ENCODE assay signal across 25 cellular contexts in the genomic region with DNA sequence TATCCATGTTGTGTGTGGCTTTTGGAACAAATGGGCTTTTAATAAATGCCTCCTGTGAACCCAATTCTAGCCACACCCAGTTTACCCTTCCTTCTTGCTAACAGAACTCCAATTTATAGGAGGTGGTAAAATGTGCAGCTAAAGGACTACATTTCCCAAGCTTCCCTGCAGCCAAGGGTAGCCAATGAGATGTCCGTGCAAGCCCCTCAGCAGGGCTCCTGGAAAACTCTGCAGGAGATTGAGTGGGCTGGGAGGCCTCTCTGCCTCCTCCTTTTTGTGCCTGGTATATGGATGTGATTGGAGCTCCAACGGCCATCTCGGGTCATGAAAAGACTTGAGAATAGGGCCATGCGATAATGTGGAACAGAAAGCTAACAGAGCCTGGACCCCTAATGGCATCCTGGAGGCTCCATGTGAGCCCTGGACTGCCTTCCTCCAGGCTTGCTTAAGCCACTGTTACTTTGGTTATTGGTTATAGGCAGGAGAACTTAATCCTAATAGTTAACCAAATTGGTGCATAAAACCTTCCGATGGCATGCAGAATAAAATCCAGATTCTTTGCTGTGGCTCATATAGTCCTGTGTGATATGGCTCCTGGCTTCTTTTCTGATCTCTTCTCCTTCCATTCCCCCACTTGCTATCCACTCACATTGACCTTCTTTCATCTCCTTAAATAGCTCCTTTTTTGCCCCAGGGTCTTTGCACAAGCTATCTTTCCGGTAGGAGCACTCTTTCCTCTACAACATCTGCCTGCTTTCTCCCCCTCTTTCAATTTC.
DNase-seq lines count a peak whose midpoint lies in the region; ATAC-seq and TF ChIP-seq lines count a peak whose summit lies in the region.
"Had no signal": no experiment of that assay in that cellular context is flagged by ENCODE, and none has a peak within 500 bp of the region (broad histone marks: within the 10 kb centered on the region; RNA-seq: fewer than 3 reads in every experiment).

No MANE protein-coding gene starts in this region.

- DNase-seq in A673 (ENCODE audit: low spot score) (peak; percentile 57), GM23338 (ENCODE audit: low spot score) (peak; percentile 64), SK-MEL-5 (ENCODE audit: low read depth, low spot score) (peak; percentile 14), left kidney (ENCODE audit: low read depth, low spot score) (peak; percentile 63), MM.1S (no peak), DMS53 treated with DMSO at 0.1 percent for 48 hours (lab: John Stamatoyannopoulos, UW; ENCODE audit: unreplicated experiment) (no peak), NCI-H524 treated with DMSO at 0.1 percent for 48 hours (lab: John Stamatoyannopoulos, UW) (no peak)
- DNase-seq: activated CD4-positive, alpha-beta T cell treated with anti-CD3 and anti-CD28 coated beads, Interleukin-2, amount 10 ng/mL, durations not matched to agents 24 days and 14 days; Calu3; cortex of kidney; esophagus squamous epithelium; gastrocnemius medialis; lower lobe of right lung; MG63; mucosa of descending colon; NCI-H446 treated with DMSO at 0.1 percent for 48 hours had no signal

- H3K9me2 ChIP-seq in GM23338 (ENCODE audit: insufficient read depth) (no peaks in the 10 kb centered on the region; the same call in 1 of the 2 replicates), MM.1S (replicated peaks; ENCODE audit: insufficient read depth, low read length) (no peaks in the 10 kb centered on the region)

- no peak overlapping the region for H3K4me2 ChIP-seq in GM23338
- no peak overlapping the region for H3K4me2 ChIP-seq in MM.1S (ENCODE audit: low read depth, low read length)
- H3K4me2 ChIP-seq: hepatocyte had no signal

- H3K4me1 Mint-ChIP-seq in GM23338 = peaks cover 10% of the 10 kb centered on the region; the same call in 2 of the 3 replicates

- H3K36me3 ChIP-seq in A673 (ENCODE audit: insufficient read depth, low read length, poor library complexity, severe bottlenecking) = no peaks in the 10 kb centered on the region
- no peaks in the 10 kb centered on the region for H3K36me3 ChIP-seq in GM23338 (ENCODE audit: insufficient read depth)
- no peaks in the 10 kb centered on the region for H3K36me3 ChIP-seq in MM.1S (replicated peaks; ENCODE audit: insufficient read depth, low read length)
- H3K36me3 ChIP-seq: esophagus squamous epithelium, gastrocnemius medialis, lower lobe of right lung, MG63, SJSA1, thyroid gland had no signal

- H3K27ac Mint-ChIP-seq in GM23338 = no peak overlapping the region
- H3K27ac Mint-ChIP-seq: activated CD4-positive, alpha-beta T cell treated with anti-CD3 and anti-CD28 coated beads, Interleukin-2, amount 10 ng/mL, durations not matched to agents 24 days and 14 days; activated naive CD4-positive, alpha-beta T cell treated with anti-CD3 and anti-CD28 coated beads, Interleukin-2, amount 50 U/mL, for 24 hours; activated T-helper 1 cell treated with anti-CD3 and anti-CD28 coated beads, Interleukin-12 subunit alpha, Interleukin-12 subunit beta, Interleukin-2, Interleukin-4 antibody, amounts not matched to agents 30 ng/mL and 10 ng/mL and 1 ng/mL, durations not matched to agents 14 hours and 24 hours and 36 hours; CD14-positive monocyte; stimulated activated naive CD8-positive, alpha-beta T cell treated with anti-CD3 and anti-CD28 coated beads, Interleukin-15, Interleukin-2, amounts not matched to agents 100 ng/mL and 50 ng/mL, for 24 hours; T-helper 2 cell treated with Interferon-gamma antibody and Interleukin-4, amounts not matched to agents 5 μg/mL and 100 μg/mL, for 36 hours had no signal

- H3K36me3 Mint-ChIP-seq in GM23338 (ENCODE audit: low read depth) = no peaks in the 10 kb centered on the region
- H3K36me3 Mint-ChIP-seq: activated naive CD4-positive, alpha-beta T cell treated with anti-CD3 and anti-CD28 coated beads, Interleukin-2, amount 50 U/mL, for 24 hours; CD14-positive monocyte had no signal

- H3K4me1 ChIP-seq in A673 (ENCODE audit: insufficient read depth, low read length, poor library complexity, severe bottlenecking) (peaks cover 17% of the 10 kb centered on the region), GM23338 (ENCODE audit: insufficient read depth) (no peaks in the 10 kb centered on the region), MM.1S (ENCODE audit: low read length) (peaks cover 19% of the 10 kb centered on the region)
- H3K4me1 ChIP-seq: esophagus squamous epithelium, gastrocnemius medialis, SJSA1, thyroid gland had no signal

- H3K27ac ChIP-seq in A673 (ENCODE audit: low read depth, low read length, poor library complexity, severe bottlenecking) = no peak overlapping the region
- H3K27ac ChIP-seq in GM23338 (ENCODE audit: low read depth) = no peak overlapping the region
- no peak overlapping the region for H3K27ac ChIP-seq in MM.1S (ENCODE audit: low read length)
- H3K27ac ChIP-seq: esophagus squamous epithelium, gastrocnemius medialis, hepatocyte, lower lobe of right lung, SJSA1, thyroid gland had no signal

- peaks cover 12% of the 10 kb centered on the region for H3K27me3 Mint-ChIP-seq in GM23338 (ENCODE audit: insufficient read depth, low read depth, poor library complexity)
- H3K27me3 Mint-ChIP-seq: activated naive CD4-positive, alpha-beta T cell treated with anti-CD3 and anti-CD28 coated beads, Interleukin-2, amount 50 U/mL, for 24 hours had no signal

- POLR2A ChIA-PET in A673 (lab: Charles Lee; ENCODE audit: low non-redundant PET) = no interaction called here

- H3K79me2 ChIP-seq in GM23338 (replicated peaks; ENCODE audit: insufficient read depth) (no peaks in the 10 kb centered on the region), MM.1S (ENCODE audit: low read length) (no peaks in the 10 kb centered on the region)
- H3K79me2 ChIP-seq: hepatocyte had no signal

- no peak for TF ChIP-seq CTCF in A673 (conservative IDR thresholded peaks at IDR 0.05; ENCODE audit: low read depth, low read length)
- TF ChIP-seq CTCF in GM23338 (conservative IDR thresholded peaks at IDR 0.05; ENCODE audit: low read depth in 2 of 2) = no peak
- TF ChIP-seq CTCF in MM.1S (IDR thresholded peaks at IDR 0.05; ENCODE audit: low read length) = no peak

- CTCF ChIA-PET in A673 (lab: Charles Lee) = interaction anchor here (0.6 kb wide), 1 partner anchor 943 kb away, joined by 4 read pairs; no protein-coding TSS in a partner anchor

- intact Hi-C loops in A673 (cut with micrococcal nuclease; ENCODE audit: unreplicated experiment) = no loop called here

- H2AFZ ChIP-seq in GM23338 (no peak overlapping the region; the same call in 1 of the 2 replicates), MM.1S (ENCODE audit: low read length) (no peak overlapping the region)
- H2AFZ ChIP-seq: hepatocyte had no signal

- no peak overlapping the region for H3K4me3 ChIP-seq in A673 (ENCODE audit: low read depth, low read length, poor library complexity, severe bottlenecking)
- no peak overlapping the region for H3K4me3 ChIP-seq in GM23338
- H3K4me3 ChIP-seq in MM.1S (ENCODE audit: low read length) = no peak overlapping the region
- H3K4me3 ChIP-seq: esophagus squamous epithelium, gastrocnemius medialis, hepatocyte, lower lobe of right lung, MG63, mucosa of descending colon, SJSA1, thyroid gland had no signal

- ATAC-seq in GM23338 (peak; percentile 96), HG03457 (IDR thresholded peaks at IDR 0.05; ENCODE audit: unreplicated experiment) (no peak)
- ATAC-seq: gastrocnemius medialis had no signal

- H3K9ac ChIP-seq in MM.1S (ENCODE audit: low read length) = no peak overlapping the region

- in situ Hi-C loops in SK-MEL-5 (cut with HindIII; ENCODE audit: low pct_unique_long_range_greater_than_20kb, low sequenced_read_pairs) = no loop called here

- H3K4me3 Mint-ChIP-seq in GM23338 = no peak overlapping the region
- H3K4me3 Mint-ChIP-seq: activated CD4-positive, alpha-beta T cell treated with anti-CD3 and anti-CD28 coated beads, Interleukin-2, amount 10 ng/mL, durations not matched to agents 24 days and 14 days; activated naive CD4-positive, alpha-beta T cell treated with anti-CD3 and anti-CD28 coated beads, Interleukin-2, amount 50 U/mL, for 24 hours; activated T-helper 1 cell treated with anti-CD3 and anti-CD28 coated beads, Interleukin-12 subunit alpha, Interleukin-12 subunit beta, Interleukin-2, Interleukin-4 antibody, amounts not matched to agents 30 ng/mL and 10 ng/mL and 1 ng/mL, durations not matched to agents 14 hours and 24 hours and 36 hours; CD14-positive monocyte; stimulated activated naive CD8-positive, alpha-beta T cell treated with anti-CD3 and anti-CD28 coated beads, Interleukin-15, Interleukin-2, amounts not matched to agents 100 ng/mL and 50 ng/mL, for 24 hours; T-helper 2 cell treated with Interferon-gamma antibody and Interleukin-4, amounts not matched to agents 5 μg/mL and 100 μg/mL, for 36 hours had no signal

- H3K9me3 Mint-ChIP-seq in GM23338 = no peaks in the 10 kb centered on the region
- H3K9me3 Mint-ChIP-seq: activated naive CD4-positive, alpha-beta T cell treated with anti-CD3 and anti-CD28 coated beads, Interleukin-2, amount 50 U/mL, for 24 hours; stimulated activated naive CD8-positive, alpha-beta T cell treated with anti-CD3 and anti-CD28 coated beads, Interleukin-15, Interleukin-2, amounts not matched to agents 100 ng/mL and 50 ng/mL, for 24 hours had no signal

- H3K27me3 ChIP-seq in A673 (replicated peaks; ENCODE audit: insufficient read depth, low read depth, low read length, poor library complexity) (no peaks in the 10 kb centered on the region), GM23338 (ENCODE audit: insufficient read depth) (no peaks in the 10 kb centered on the region), MM.1S (replicated peaks; ENCODE audit: insufficient read depth, low read length) (no peaks in the 10 kb centered on the region)
- H3K27me3 ChIP-seq: thyroid gland had no signal

- H3F3A ChIP-seq in GM23338 (replicated peaks; ENCODE audit: low read depth) (no peaks in the 10 kb centered on the region), MM.1S (ENCODE audit: insufficient read depth, low read length) (no peaks in the 10 kb centered on the region)

- no TSS peak for BruUV-seq in A673 (replicated peaks; lab: Mats Ljungman, UMichigan)

- H3K9me3 ChIP-seq in A673 (ENCODE audit: low read depth, low read length, poor library complexity, severe bottlenecking) (no peaks in the 10 kb centered on the region), MM.1S (replicated peaks; ENCODE audit: insufficient read depth, low read length) (no peaks in the 10 kb centered on the region)
- H3K9me3 ChIP-seq: esophagus squamous epithelium, gastrocnemius medialis, mucosa of descending colon, SJSA1, thyroid gland had no signal

- no peaks in the 10 kb centered on the region for H4K20me1 ChIP-seq in GM23338 (replicated peaks; ENCODE audit: insufficient read depth)
- H4K20me1 ChIP-seq in MM.1S (ENCODE audit: insufficient read depth, low read length) = no peaks in the 10 kb centered on the region

Comparison
In these comparisons a context has a peak if more than half of its experiments do, and no peak if none do; other contexts are left out.
1. DNase-seq: peak in A673 (single experiment), GM23338 (single experiment), SK-MEL-5 (single experiment) and left kidney (single experiment); none in MM.1S (single experiment), DMS53 treated with DMSO at 0.1 percent for 48 hours (single experiment) and NCI-H524 treated with DMSO at 0.1 percent for 48 hours (single experiment).